1 cellular context compared by ENCODE assay signal in the genomic region with DNA sequence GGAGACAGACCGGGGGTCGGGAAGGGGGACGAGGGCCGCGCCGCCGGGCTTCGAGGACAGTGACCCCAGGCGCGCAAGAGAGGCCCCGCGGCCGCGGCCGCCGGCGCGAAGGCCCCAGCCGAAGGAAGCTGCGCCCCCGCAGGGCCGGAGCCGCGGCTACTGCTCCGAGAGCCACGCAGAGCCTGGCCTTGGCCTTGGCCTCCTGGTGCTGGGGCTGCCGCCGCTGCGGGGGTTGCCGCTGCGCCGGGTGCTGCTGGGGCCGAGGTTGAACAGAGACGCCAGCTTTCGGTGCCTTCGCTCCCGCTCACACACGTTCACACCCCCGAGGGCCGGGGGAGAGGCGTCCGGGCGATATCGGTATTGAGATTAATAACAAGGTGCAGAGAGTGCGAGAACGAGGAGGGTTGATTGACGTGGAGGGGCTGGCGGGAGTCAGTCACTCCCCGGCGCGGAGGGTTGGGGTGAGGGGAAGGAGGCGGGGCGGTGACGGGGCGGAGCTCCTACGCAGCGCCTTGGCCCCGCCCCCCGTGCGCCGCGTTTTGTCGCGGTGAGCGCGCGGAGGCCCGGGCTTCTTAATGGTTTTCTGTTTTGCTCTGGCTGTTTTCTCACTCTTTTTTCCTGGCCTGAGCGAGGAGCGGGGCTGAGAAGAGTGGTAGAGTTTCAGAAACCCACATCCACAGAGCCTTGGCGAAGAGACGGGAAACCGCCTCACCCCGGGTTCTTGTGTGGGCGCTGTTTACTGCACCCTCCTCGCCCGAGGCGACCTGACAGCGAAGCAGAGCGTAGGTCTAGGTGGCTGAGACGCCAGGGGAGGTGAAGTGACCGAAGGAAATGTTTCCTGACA.
TF ChIP-seq lines count a peak whose summit lies in the region.

No MANE protein-coding gene starts in this region.

TF ChIP-seq in HepG2, 621 proteins besides CTCF, POLR2A, EP300 and RAD21 (continues in another document):
- TF ChIP-seq ZKSCAN1 (IDR thresholded peaks at IDR 0.05; ENCODE audit: low read length) (no peak), SKI (IDR thresholded peaks at IDR 0.05; ENCODE audit: partially characterized antibody) (peak; percentile 88), ERF (CRISPR knock-in tag; IDR thresholded peaks at IDR 0.05) (peak; percentile 75), ZNF709 (CRISPR knock-in tag; IDR thresholded peaks at IDR 0.05) (peak; percentile 36; the same call in 1 of the 2 replicates), BCL6 (CRISPR knock-in tag; IDR thresholded peaks at IDR 0.05) (0 out of 2 replicates have a peak, but pooled peaks have one; percentile 13), ZNF432 (CRISPR knock-in tag; IDR thresholded peaks at IDR 0.05; ENCODE audit: borderline replicate concordance) (no peak), ZC3H13 (CRISPR knock-in tag; IDR thresholded peaks at IDR 0.05) (0 out of 2 replicates have a peak, but pooled peaks have one; percentile 49), ZNF670 (CRISPR knock-in tag; IDR thresholded peaks at IDR 0.05; ENCODE audit: borderline replicate concordance) (0 out of 2 replicates have a peak, but pooled peaks have one; percentile 15), MTF1 (CRISPR knock-in tag; IDR thresholded peaks at IDR 0.05) (no peak), TOPORS (CRISPR knock-in tag; IDR thresholded peaks at IDR 0.05) (peak; percentile 44; the same call in 1 of the 2 replicates), ZNF891 (CRISPR knock-in tag; IDR thresholded peaks at IDR 0.05) (peak; percentile 95), SP4 (CRISPR knock-in tag; IDR thresholded peaks at IDR 0.05) (peak; percentile 86), RXRB (CRISPR knock-in tag; IDR thresholded peaks at IDR 0.05; ENCODE audit: borderline replicate concordance) (peak; percentile 59; the same call in 1 of the 2 replicates), ZNF775 (CRISPR knock-in tag; IDR thresholded peaks at IDR 0.05; ENCODE audit: borderline replicate concordance) (0 out of 2 replicates have a peak, but pooled peaks have one; percentile 31), MTA1 (CRISPR knock-in tag; IDR thresholded peaks at IDR 0.05; ENCODE audit: borderline replicate concordance) (0 out of 2 replicates have a peak, but pooled peaks have one; percentile 48), PHF21A (CRISPR knock-in tag; IDR thresholded peaks at IDR 0.05) (peak; percentile 36; the same call in 1 of the 2 replicates), HNRNPLL (IDR thresholded peaks at IDR 0.05; ENCODE audit: low read depth, low read length, poor library complexity, severe bottlenecking) (peak; percentile 70), RFXAP (CRISPR knock-in tag; IDR thresholded peaks at IDR 0.05; ENCODE audit: borderline replicate concordance) (no peak), CAMTA2 (CRISPR knock-in tag; IDR thresholded peaks at IDR 0.05; ENCODE audit: borderline replicate concordance) (0 out of 2 replicates have a peak, but pooled peaks have one; percentile 65), PITX1 (CRISPR knock-in tag; IDR thresholded peaks at IDR 0.05) (peak; percentile 25; the same call in 1 of the 2 replicates), ZNF234 (CRISPR knock-in tag; conservative IDR thresholded peaks at IDR 0.05) (no peak)
- TF ChIP-seq, protein P1, sequence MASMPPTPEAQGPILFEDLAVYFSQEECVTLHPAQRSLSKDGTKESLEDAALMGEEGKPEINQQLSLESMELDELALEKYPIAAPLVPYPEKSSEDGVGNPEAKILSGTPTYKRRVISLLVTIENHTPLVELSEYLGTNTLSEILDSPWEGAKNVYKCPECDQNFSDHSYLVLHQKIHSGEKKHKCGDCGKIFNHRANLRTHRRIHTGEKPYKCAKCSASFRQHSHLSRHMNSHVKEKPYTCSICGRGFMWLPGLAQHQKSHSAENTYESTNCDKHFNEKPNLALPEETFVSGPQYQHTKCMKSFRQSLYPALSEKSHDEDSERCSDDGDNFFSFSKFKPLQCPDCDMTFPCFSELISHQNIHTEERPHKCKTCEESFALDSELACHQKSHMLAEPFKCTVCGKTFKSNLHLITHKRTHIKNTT (CRISPR knock-in tag; IDR thresholded peaks at IDR 0.05): no peak
- TF ChIP-seq, protein P2, sequence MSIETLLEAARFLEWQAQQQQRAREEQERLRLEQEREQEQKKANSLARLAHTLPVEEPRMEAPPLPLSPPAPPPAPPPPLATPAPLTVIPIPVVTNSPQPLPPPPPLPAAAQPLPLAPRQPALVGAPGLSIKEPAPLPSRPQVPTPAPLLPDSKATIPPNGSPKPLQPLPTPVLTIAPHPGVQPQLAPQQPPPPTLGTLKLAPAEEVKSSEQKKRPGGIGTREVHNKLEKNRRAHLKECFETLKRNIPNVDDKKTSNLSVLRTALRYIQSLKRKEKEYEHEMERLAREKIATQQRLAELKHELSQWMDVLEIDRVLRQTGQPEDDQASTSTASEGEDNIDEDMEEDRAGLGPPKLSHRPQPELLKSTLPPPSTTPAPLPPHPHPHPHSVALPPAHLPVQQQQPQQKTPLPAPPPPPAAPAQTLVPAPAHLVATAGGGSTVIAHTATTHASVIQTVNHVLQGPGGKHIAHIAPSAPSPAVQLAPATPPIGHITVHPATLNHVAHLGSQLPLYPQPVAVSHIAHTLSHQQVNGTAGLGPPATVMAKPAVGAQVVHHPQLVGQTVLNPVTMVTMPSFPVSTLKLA (IDR thresholded peaks at IDR 0.05): peak; percentile 18; the same call in 1 of the 2 replicates
- TF ChIP-seq, protein P3, sequence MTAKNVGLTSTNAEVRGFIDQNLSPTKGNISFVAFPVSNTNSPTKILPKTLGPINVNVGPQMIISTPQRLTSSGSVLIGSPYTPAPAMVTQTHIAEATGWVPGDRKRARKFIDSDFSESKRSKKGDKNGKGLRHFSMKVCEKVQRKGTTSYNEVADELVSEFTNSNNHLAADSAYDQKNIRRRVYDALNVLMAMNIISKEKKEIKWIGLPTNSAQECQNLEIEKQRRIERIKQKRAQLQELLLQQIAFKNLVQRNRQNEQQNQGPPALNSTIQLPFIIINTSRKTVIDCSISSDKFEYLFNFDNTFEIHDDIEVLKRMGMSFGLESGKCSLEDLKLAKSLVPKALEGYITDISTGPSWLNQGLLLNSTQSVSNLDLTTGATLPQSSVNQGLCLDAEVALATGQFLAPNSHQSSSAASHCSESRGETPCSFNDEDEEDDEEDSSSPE (CRISPR knock-in tag; IDR thresholded peaks at IDR 0.05): peak; percentile 60
- TF ChIP-seq, protein P4, sequence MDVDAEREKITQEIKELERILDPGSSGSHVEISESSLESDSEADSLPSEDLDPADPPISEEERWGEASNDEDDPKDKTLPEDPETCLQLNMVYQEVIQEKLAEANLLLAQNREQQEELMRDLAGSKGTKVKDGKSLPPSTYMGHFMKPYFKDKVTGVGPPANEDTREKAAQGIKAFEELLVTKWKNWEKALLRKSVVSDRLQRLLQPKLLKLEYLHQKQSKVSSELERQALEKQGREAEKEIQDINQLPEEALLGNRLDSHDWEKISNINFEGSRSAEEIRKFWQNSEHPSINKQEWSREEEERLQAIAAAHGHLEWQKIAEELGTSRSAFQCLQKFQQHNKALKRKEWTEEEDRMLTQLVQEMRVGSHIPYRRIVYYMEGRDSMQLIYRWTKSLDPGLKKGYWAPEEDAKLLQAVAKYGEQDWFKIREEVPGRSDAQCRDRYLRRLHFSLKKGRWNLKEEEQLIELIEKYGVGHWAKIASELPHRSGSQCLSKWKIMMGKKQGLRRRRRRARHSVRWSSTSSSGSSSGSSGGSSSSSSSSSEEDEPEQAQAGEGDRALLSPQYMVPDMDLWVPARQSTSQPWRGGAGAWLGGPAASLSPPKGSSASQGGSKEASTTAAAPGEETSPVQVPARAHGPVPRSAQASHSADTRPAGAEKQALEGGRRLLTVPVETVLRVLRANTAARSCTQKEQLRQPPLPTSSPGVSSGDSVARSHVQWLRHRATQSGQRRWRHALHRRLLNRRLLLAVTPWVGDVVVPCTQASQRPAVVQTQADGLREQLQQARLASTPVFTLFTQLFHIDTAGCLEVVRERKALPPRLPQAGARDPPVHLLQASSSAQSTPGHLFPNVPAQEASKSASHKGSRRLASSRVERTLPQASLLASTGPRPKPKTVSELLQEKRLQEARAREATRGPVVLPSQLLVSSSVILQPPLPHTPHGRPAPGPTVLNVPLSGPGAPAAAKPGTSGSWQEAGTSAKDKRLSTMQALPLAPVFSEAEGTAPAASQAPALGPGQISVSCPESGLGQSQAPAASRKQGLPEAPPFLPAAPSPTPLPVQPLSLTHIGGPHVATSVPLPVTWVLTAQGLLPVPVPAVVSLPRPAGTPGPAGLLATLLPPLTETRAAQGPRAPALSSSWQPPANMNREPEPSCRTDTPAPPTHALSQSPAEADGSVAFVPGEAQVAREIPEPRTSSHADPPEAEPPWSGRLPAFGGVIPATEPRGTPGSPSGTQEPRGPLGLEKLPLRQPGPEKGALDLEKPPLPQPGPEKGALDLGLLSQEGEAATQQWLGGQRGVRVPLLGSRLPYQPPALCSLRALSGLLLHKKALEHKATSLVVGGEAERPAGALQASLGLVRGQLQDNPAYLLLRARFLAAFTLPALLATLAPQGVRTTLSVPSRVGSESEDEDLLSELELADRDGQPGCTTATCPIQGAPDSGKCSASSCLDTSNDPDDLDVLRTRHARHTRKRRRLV (CRISPR knock-in tag; IDR thresholded peaks at IDR 0.05): peak; percentile 45; the same call in 1 of the 2 replicates
- TF ChIP-seq, protein P5, sequence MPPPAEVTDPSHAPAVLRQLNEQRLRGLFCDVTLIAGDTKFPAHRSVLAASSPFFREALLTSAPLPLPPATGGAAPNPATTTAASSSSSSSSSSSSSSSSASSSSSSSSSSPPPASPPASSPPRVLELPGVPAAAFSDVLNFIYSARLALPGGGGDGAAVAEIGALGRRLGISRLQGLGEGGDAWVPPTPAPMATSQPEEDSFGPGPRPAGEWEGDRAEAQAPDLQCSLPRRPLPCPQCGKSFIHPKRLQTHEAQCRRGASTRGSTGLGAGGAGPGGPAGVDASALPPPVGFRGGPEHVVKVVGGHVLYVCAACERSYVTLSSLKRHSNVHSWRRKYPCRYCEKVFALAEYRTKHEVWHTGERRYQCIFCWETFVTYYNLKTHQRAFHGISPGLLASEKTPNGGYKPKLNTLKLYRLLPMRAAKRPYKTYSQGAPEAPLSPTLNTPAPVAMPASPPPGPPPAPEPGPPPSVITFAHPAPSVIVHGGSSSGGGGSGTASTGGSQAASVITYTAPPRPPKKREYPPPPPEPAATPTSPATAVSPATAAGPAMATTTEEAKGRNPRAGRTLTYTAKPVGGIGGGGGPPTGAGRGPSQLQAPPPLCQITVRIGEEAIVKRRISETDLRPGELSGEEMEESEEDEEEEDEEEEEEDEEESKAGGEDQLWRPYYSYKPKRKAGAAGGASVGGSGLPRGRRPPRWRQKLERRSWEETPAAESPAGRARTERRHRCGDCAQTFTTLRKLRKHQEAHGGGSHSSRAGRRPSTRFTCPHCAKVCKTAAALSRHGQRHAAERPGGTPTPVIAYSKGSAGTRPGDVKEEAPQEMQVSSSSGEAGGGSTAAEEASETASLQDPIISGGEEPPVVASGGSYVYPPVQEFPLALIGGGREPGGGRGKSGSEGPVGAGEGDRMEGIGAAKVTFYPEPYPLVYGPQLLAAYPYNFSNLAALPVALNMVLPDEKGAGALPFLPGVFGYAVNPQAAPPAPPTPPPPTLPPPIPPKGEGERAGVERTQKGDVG (CRISPR knock-in tag; IDR thresholded peaks at IDR 0.05; ENCODE audit: borderline replicate concordance): peak; percentile 46; the same call in 1 of the 2 replicates
- TF ChIP-seq, protein P6, sequence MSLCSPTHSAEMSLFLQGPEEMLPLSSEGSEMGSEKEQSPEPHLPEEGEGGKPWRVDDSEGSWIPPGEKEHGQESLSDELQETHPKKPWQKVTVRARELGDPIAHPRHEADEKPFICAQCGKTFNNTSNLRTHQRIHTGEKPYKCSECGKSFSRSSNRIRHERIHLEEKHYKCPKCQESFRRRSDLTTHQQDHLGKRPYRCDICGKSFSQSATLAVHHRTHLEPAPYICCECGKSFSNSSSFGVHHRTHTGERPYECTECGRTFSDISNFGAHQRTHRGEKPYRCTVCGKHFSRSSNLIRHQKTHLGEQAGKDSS (CRISPR knock-in tag; IDR thresholded peaks at IDR 0.05; ENCODE audit: borderline replicate concordance, low read depth): 0 out of 2 replicates have a peak, but pooled peaks have one; percentile 35
- TF ChIP-seq, protein P7, sequence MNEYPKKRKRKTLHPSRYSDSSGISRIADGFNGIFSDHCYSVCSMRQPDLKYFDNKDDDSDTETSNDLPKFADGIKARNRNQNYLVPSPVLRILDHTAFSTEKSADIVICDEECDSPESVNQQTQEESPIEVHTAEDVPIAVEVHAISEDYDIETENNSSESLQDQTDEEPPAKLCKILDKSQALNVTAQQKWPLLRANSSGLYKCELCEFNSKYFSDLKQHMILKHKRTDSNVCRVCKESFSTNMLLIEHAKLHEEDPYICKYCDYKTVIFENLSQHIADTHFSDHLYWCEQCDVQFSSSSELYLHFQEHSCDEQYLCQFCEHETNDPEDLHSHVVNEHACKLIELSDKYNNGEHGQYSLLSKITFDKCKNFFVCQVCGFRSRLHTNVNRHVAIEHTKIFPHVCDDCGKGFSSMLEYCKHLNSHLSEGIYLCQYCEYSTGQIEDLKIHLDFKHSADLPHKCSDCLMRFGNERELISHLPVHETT (CRISPR knock-in tag; conservative IDR thresholded peaks at IDR 0.05): peak; percentile 57; the same call in 1 of the 2 replicates
- TF ChIP-seq, protein P8, sequence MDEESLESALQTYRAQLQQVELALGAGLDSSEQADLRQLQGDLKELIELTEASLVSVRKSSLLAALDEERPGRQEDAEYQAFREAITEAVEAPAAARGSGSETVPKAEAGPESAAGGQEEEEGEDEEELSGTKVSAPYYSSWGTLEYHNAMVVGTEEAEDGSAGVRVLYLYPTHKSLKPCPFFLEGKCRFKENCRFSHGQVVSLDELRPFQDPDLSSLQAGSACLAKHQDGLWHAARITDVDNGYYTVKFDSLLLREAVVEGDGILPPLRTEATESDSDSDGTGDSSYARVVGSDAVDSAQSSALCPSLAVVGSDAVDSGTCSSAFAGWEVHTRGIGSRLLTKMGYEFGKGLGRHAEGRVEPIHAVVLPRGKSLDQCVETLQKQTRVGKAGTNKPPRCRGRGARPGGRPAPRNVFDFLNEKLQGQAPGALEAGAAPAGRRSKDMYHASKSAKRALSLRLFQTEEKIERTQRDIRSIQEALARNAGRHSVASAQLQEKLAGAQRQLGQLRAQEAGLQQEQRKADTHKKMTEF (CRISPR knock-in tag; IDR thresholded peaks at IDR 0.05): peak; percentile 79
- TF ChIP-seq, protein P9, sequence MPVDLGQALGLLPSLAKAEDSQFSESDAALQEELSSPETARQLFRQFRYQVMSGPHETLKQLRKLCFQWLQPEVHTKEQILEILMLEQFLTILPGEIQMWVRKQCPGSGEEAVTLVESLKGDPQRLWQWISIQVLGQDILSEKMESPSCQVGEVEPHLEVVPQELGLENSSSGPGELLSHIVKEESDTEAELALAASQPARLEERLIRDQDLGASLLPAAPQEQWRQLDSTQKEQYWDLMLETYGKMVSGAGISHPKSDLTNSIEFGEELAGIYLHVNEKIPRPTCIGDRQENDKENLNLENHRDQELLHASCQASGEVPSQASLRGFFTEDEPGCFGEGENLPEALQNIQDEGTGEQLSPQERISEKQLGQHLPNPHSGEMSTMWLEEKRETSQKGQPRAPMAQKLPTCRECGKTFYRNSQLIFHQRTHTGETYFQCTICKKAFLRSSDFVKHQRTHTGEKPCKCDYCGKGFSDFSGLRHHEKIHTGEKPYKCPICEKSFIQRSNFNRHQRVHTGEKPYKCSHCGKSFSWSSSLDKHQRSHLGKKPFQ (CRISPR knock-in tag; IDR thresholded peaks at IDR 0.05; ENCODE audit: insufficient replicate concordance): peak; percentile 78
- TF ChIP-seq, protein P10, sequence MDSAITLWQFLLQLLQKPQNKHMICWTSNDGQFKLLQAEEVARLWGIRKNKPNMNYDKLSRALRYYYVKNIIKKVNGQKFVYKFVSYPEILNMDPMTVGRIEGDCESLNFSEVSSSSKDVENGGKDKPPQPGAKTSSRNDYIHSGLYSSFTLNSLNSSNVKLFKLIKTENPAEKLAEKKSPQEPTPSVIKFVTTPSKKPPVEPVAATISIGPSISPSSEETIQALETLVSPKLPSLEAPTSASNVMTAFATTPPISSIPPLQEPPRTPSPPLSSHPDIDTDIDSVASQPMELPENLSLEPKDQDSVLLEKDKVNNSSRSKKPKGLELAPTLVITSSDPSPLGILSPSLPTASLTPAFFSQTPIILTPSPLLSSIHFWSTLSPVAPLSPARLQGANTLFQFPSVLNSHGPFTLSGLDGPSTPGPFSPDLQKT (CRISPR knock-in tag; IDR thresholded peaks at IDR 0.05; ENCODE audit: borderline replicate concordance): no peak
